Comparison of ENCODE assay signal across 2 cellular contexts in genomic region chr17:79809530-79810137, GRCh38.
TF ChIP-seq lines count a peak whose summit lies in the region.

No MANE protein-coding gene starts in this region.

TF ChIP-seq in IMR-90, 13 proteins besides CTCF, POLR2A, EP300 and RAD21 (continued from another document):
- TF ChIP-seq MXI1 (IDR thresholded peaks at IDR 0.05; ENCODE audit: borderline replicate concordance, low read depth, low read length) (no peak), RFX5 (IDR thresholded peaks at IDR 0.05; ENCODE audit: low read depth, low read length) (no peak), CHD1 (IDR thresholded peaks at IDR 0.05; ENCODE audit: low read depth, low read length) (no peak), FOS (IDR thresholded peaks at IDR 0.05; ENCODE audit: low read depth, low read length) (no peak), ELK1 (IDR thresholded peaks at IDR 0.05; ENCODE audit: borderline replicate concordance, low read depth, low read length) (no peak), SMC3 (IDR thresholded peaks at IDR 0.05; ENCODE audit: low read depth, low read length) (no peak), MAFK (IDR thresholded peaks at IDR 0.05; ENCODE audit: low read depth, low read length) (no peak), BHLHE40 (IDR thresholded peaks at IDR 0.05; ENCODE audit: low read depth, low read length) (no peak), USF2 (IDR thresholded peaks at IDR 0.05; ENCODE audit: low read depth, low read length) (no peak)

TF ChIP-seq in neural cell, 6 proteins besides CTCF, POLR2A, EP300 and RAD21 (continued from another document):
- TF ChIP-seq SMC3 (conservative IDR thresholded peaks at IDR 0.05; ENCODE audit: poor library complexity): no peak
- no peak for TF ChIP-seq REST (IDR thresholded peaks at IDR 0.05; ENCODE audit: borderline replicate concordance)
- no peak for TF ChIP-seq EZH2 (IDR thresholded peaks at IDR 0.05; ENCODE audit: borderline replicate concordance, insufficient read depth, low read length, poor library complexity, severe bottlenecking)
- no peak for TF ChIP-seq POLR2AphosphoS5 (IDR thresholded peaks at IDR 0.05)
